ENCODE assay signal across 32 cellular contexts in genomic region chr1:16031551-16031950, GRCh38. TPM values are rescaled to one million over a fixed set of nuclear protein-coding genes. Genes with fewer than 3 reads are reported as not detected.
"Had no signal": no experiment of that assay in that cellular context is flagged by ENCODE, and none has a peak within 500 bp of the region (broad histone marks: within the 10 kb centered on the region; RNA-seq: fewer than 3 reads in every experiment).

No MANE protein-coding gene starts in this region.

- H3K27me3 ChIP-seq: colonic mucosa, gastrocnemius medialis, ovary, upper lobe of right lung, uterus had no signal

- ATAC-seq: esophagus mucosa; gastrocnemius medialis; left ventricle myocardium superior; lower lobe of right lung; naive thymus-derived CD8-positive, alpha-beta T cell; stimulated activated naive CD8-positive, alpha-beta T cell treated with anti-CD3 and anti-CD28 coated beads, Interleukin-15, amount 100 ng/mL, for 72 hours; upper lobe of right lung had no signal

- DNase-seq: colonic mucosa; effector CD8-positive, alpha-beta T cell; endodermal cell; foreskin fibroblast; gastrocnemius medialis; head of caudate nucleus; left ventricle myocardium superior; lower lobe of right lung; naive thymus-derived CD8-positive, alpha-beta T cell; nephron progenitor cell; nucleus accumbens; posterior cingulate gyrus; psoas muscle; stimulated activated CD4-positive, alpha-beta T cell treated with anti-CD3 and anti-CD28 coated beads, Interleukin-12 subunit alpha, Interleukin-12 subunit beta, amount 100 ng/mL, for 4 hours; stimulated activated CD4-positive, alpha-beta T cell treated with anti-CD3 and anti-CD28 coated beads, Interleukin-1b, Interleukin-23, amount 100 ng/mL, for 48 hours; stimulated activated CD4-positive, alpha-beta T cell treated with anti-CD3 and anti-CD28 coated beads, Interleukin-4, amount 100 ng/mL, for 1 hour; stimulated activated CD8-positive, alpha-beta memory T cell treated with anti-CD3 and anti-CD28 coated beads, Interleukin-4, amount 100 ng/mL, for 48 hours; stimulated activated naive CD4-positive, alpha-beta T cell; stimulated activated naive CD8-positive, alpha-beta T cell treated with anti-CD3 and anti-CD28 coated beads, Interleukin-15, amount 100 ng/mL, for 72 hours; transverse colon; upper lobe of right lung; uterus had no signal

- FAIRE-seq: keratinocyte had no signal

- H3K4me3 ChIP-seq: colonic mucosa, gastrocnemius medialis, lower lobe of right lung, ovary, psoas muscle, smooth muscle cell, suprapubic skin, transverse colon, upper lobe of right lung, uterus had no signal

- H3K36me3 ChIP-seq: colonic mucosa, gastrocnemius medialis, lower lobe of right lung, ovary, suprapubic skin, transverse colon, upper lobe of right lung, uterus had no signal

RNA-seq across cellular contexts. Expression of gene CLCNKA, which starts 9.7 kb away (rescaled TPM):
- total RNA-seq: glomerular endothelial cell; naive thymus-derived CD8-positive, alpha-beta T cell; smooth muscle cell; upper lobe of right lung had no signal
- polyA plus RNA-seq: keratinocyte; naive thymus-derived CD8-positive, alpha-beta T cell had no signal

RNA-seq across cellular contexts. Expression of gene CLCNKB, which starts 12.0 kb away (rescaled TPM):
- total RNA-seq: esophagus mucosa; gastrocnemius medialis; glomerular endothelial cell; myocyte; naive thymus-derived CD8-positive, alpha-beta T cell had no signal
- polyA plus RNA-seq: keratinocyte; naive thymus-derived CD8-positive, alpha-beta T cell had no signal

RNA-seq across cellular contexts. Expression of gene HSPB7, which starts 13.7 kb away (rescaled TPM):
- total RNA-seq: glomerular endothelial cell; naive thymus-derived CD8-positive, alpha-beta T cell had no signal
- polyA plus RNA-seq: naive thymus-derived CD8-positive, alpha-beta T cell had no signal

RNA-seq across cellular contexts. Expression of gene SRARP, which starts 27.5 kb away (rescaled TPM):
- total RNA-seq: colonic mucosa; esophagus mucosa; glomerular endothelial cell; mesenteric fat pad; myocyte; naive thymus-derived CD8-positive, alpha-beta T cell; ovary; renal cortical epithelial cell; smooth muscle cell; suprapubic skin; transverse colon; upper lobe of right lung; uterus had no signal
- polyA plus RNA-seq: keratinocyte; naive thymus-derived CD8-positive, alpha-beta T cell; ovary; smooth muscle cell had no signal

RNA-seq across cellular contexts. Expression of gene FAM131C, which starts 41.9 kb away (rescaled TPM):
- total RNA-seq: gastrocnemius medialis; lower lobe of right lung; mesenteric fat pad; myocyte; naive thymus-derived CD8-positive, alpha-beta T cell; psoas muscle; sciatic nerve; upper lobe of right lung had no signal
- polyA plus RNA-seq: naive thymus-derived CD8-positive, alpha-beta T cell had no signal
